ENCODE assay signal across 38 cellular contexts in the genomic region with DNA sequence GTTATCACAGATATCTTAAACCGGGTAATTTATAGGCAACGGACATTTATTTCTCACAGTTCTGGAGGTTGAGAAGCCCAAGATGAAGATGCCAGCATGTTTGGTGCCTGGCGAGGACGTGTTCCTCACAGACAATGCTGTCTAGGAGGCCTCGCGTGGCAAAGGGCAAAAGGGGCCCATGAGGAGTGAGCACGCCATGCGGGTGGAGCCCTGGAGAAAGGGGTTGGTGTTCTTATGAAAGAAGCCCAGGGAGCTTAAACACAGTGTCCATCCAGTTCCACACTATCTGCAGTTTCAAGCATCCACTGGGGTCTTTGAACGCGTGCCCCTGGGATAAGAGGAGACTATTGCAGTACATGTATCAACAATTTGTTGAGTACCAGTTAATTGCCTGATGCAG. TPM values are rescaled to one million over a fixed set of nuclear protein-coding genes. Genes with fewer than 3 reads are reported as not detected.
"Had no signal": no experiment of that assay in that cellular context is flagged by ENCODE, and none has a peak within 500 bp of the region (broad histone marks: within the 10 kb centered on the region; RNA-seq: fewer than 3 reads in every experiment).

No MANE protein-coding gene starts in this region.

- H3K4me2 ChIP-seq: PC-9 had no signal

- H2AFZ ChIP-seq: PC-9 had no signal

- H3K4me3 ChIP-seq: ascending aorta, PC-9 had no signal

- H3K4me1 ChIP-seq: ascending aorta had no signal

- DNase-seq: activated B cell treated with CpG ODN at 0.5 μM for 24 hours; activated CD4-positive, alpha-beta memory T cell treated with anti-CD3 and anti-CD28 coated beads for 36 hours; activated CD4-positive, alpha-beta T cell treated with anti-CD3 and anti-CD28 coated beads for 4 hours; activated CD4-positive, alpha-beta T cell treated with anti-CD3 and anti-CD28 coated beads, Interleukin-2, amount 50 U/mL, for 1 hour; activated CD4-positive, CD25-positive, alpha-beta regulatory T cell treated with anti-CD3 and anti-CD28 coated beads, Interleukin-2, amount 50 U/mL, for 72 hours; activated gamma-delta T cell; activated naive CD4-positive, alpha-beta T cell treated with Interleukin-2 at 50 U/mL for 16 hours; activated naive CD8-positive, alpha-beta T cell treated with anti-CD3 and anti-CD28 coated beads, Interleukin-2, amount 10 ng/mL, durations not matched to agents 7 days and 5 days; activated T-cell treated with anti-CD3 and anti-CD28 coated beads, Interleukin-2, amount 50 U/mL, for 1 hour; amygdala; Kasumi-1; KG1; MM.1S; MV-4-11; NCI-H1092 treated with DMSO at 0.1 percent for 48 hours; NCI-H1417; NCI-H146; NCI-H187; NCI-H2029 treated with DMSO at 0.1 percent for 48 hours; NCI-H2107; NCI-H2171; NCI-H510A; NCI-H526; NCI-H748 treated with DMSO at 0.1 percent for 48 hours; NK-92 treated with Interleukin-12 subunit alpha and Interleukin-12 subunit beta, amount 100 ng/mL, for 24 hours; SIG-M5; SW 1271; T-helper 1 cell; T-helper 2 cell; T-helper 9 cell had no signal

- H3K36me3 ChIP-seq: ascending aorta had no signal

- ATAC-seq: Right ventricle myocardium inferior, SK-N-SH treated with all-trans-retinoic acid at 6 μM for 48 hours had no signal

- H3K27ac ChIP-seq: ascending aorta, PC-9, RWPE1, VCaP had no signal

- H3K9me3 ChIP-seq: ascending aorta had no signal

- H3K27me3 ChIP-seq: ascending aorta had no signal

RNA-seq across cellular contexts. Expression of gene CXCL12, which starts 51.4 kb away (rescaled TPM):
- total RNA-seq: activated B cell treated with CpG ODN at 0.5 μM for 24 hours; activated CD4-positive, alpha-beta memory T cell treated with anti-CD3 and anti-CD28 coated beads for 36 hours; activated naive CD8-positive, alpha-beta T cell treated with anti-CD3 and anti-CD28 coated beads, Interleukin-2, amount 10 ng/mL, durations not matched to agents 7 days and 5 days; activated T-helper 2 cell treated with anti-CD3 and anti-CD28 coated beads, Interferon-gamma antibody, Interleukin-2, Interleukin-4, amounts not matched to agents 10 μg/mL and 5 μg/mL and 100 μg/mL, durations not matched to agents 14 hours and 24 hours and 36 hours; OCI-LY7; PC-9 had no signal
